In the genomic region with DNA sequence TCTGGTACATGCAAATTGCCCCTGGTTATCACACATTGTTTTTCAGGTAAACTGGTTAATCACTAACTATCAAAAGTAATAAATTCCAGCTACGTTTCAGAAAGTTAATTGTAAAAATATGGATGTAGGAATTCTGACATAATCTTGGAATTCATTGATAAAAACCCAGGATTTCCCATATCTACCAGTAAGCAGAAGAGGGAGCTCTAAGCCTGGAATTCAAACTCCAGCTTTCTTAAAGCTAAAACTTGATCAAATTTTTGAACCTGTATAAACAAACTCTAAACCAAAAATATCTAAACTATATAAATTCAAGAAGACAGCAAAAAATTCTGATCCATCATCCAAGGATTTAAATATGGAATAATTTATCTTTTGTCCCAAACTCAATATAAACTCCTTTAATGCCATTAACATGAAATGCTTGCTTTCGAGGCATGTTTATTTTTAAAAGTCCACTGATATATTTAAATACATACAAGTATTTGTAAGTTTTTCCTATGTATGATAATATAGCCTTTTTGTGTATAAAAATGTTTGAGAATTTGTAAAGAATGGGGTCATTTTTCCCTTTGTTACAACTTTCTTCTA, we compare ENCODE assay signal across 8 cellular contexts.
DNase-seq lines count a peak whose midpoint lies in the region; ATAC-seq and TF ChIP-seq lines count a peak whose summit lies in the region.

No MANE protein-coding gene starts in this region.

- H3K4me3 ChIP-seq in left ventricle myocardium inferior, result no peak overlapping the region
- H3K4me3 ChIP-seq in SK-N-MC, result no peak overlapping the region
- no peak overlapping the region for H3K4me3 ChIP-seq in vagina
- H3K4me3 ChIP-seq in suprapubic skin, result no peak overlapping the region

- no peak overlapping the region for H3K27ac Mint-ChIP-seq in glutamatergic neuron (ENCODE audit: unreplicated experiment)

- H3K4me3 Mint-ChIP-seq in glutamatergic neuron (ENCODE audit: unreplicated experiment), result no peak overlapping the region

- H3K9me3 ChIP-seq in left ventricle myocardium inferior (replicated peaks), result no peaks in the 10 kb centered on the region
- H3K9me3 ChIP-seq in SK-N-MC (ENCODE audit: low read depth, low read length), result no peaks in the 10 kb centered on the region
- H3K9me3 ChIP-seq in vagina, result no peaks in the 10 kb centered on the region
- H3K9me3 ChIP-seq in suprapubic skin, result no peaks in the 10 kb centered on the region

- no peaks in the 10 kb centered on the region for H3K4me1 Mint-ChIP-seq in glutamatergic neuron (ENCODE audit: low read depth, unreplicated experiment)

- no peak for ATAC-seq in left ventricle myocardium superior
- no peak for ATAC-seq in GM18870 (IDR thresholded peaks at IDR 0.05; ENCODE audit: unreplicated experiment)

- H3K9me3 Mint-ChIP-seq in glutamatergic neuron (ENCODE audit: unreplicated experiment), result no peaks in the 10 kb centered on the region

- TF ChIP-seq CTCF in left ventricle myocardium inferior (IDR thresholded peaks at IDR 0.05; ENCODE audit: borderline replicate concordance), result peak; percentile 80
- TF ChIP-seq CTCF in glutamatergic neuron (IDR thresholded peaks at IDR 0.05; ENCODE audit: partially characterized antibody, unreplicated experiment), result peak; percentile 50
- TF ChIP-seq CTCF in vagina (IDR thresholded peaks at IDR 0.05), result peak; percentile 33 to 60 (median 58)
- peak in 1 of 2 donors; percentile 47 for TF ChIP-seq CTCF in suprapubic skin (IDR thresholded peaks at IDR 0.05)

- intact Hi-C loops in left ventricle myocardium inferior (cut with micrococcal nuclease), result loop anchor here (2.0 kb wide), 1 partner anchor 244 kb away; no protein-coding TSS in a partner anchor
- intact Hi-C loops in left ventricle myocardium superior (cut with micrococcal nuclease), result loop anchor here (1.0 kb wide), 1 partner anchor 245 kb away; no protein-coding TSS in a partner anchor
- intact Hi-C loops in vagina (cut with DNase I), result no loop called here

- no peak for TF ChIP-seq EP300 in suprapubic skin (IDR thresholded peaks at IDR 0.05)

- H3K9ac ChIP-seq in SK-N-MC (ENCODE audit: insufficient read length), result no peak overlapping the region

- TF ChIP-seq POLR2A in vagina (IDR thresholded peaks at IDR 0.05) (no peak), suprapubic skin (IDR thresholded peaks at IDR 0.05) (no peak)

- H3K27ac ChIP-seq in left ventricle myocardium inferior (replicated peaks), result no peak overlapping the region
- 0 out of 2 replicates have a peak overlapping the region, but pooled peaks have one; percentile 11 for H3K27ac ChIP-seq in SK-N-MC
- no peak overlapping the region for H3K27ac ChIP-seq in vagina
- no peak overlapping the region for H3K27ac ChIP-seq in suprapubic skin

- H3K27me3 ChIP-seq in left ventricle myocardium inferior (ENCODE audit: low read depth) (no peaks in the 10 kb centered on the region), vagina (no peaks in the 10 kb centered on the region), suprapubic skin (no peaks in the 10 kb centered on the region)

- H3K27me3 Mint-ChIP-seq in glutamatergic neuron (ENCODE audit: unreplicated experiment), result no peaks in the 10 kb centered on the region

- 42% methylated on average over 2 of the region's 2 CpGs for WGBS in suprapubic skin

- no peak for DNase-seq in left ventricle myocardium inferior
- no peak for DNase-seq in left ventricle myocardium superior
- no peak for DNase-seq in SK-N-MC (ENCODE audit: low read depth, low spot score)
- DNase-seq in glutamatergic neuron, result no peak
- DNase-seq in vagina (ENCODE audit: extremely low spot score in 2 of 2), result no peak
- no peak for DNase-seq in islet precursor cell
- DNase-seq in suprapubic skin (ENCODE audit: low spot score in 2 of 2), result no peak

- no peaks in the 10 kb centered on the region for H3K4me1 ChIP-seq in left ventricle myocardium inferior
- no peaks in the 10 kb centered on the region for H3K4me1 ChIP-seq in vagina
- H3K4me1 ChIP-seq in suprapubic skin, result no peaks in the 10 kb centered on the region

- no peaks in the 10 kb centered on the region for H3K36me3 Mint-ChIP-seq in glutamatergic neuron (ENCODE audit: unreplicated experiment)

- no peaks in the 10 kb centered on the region for H3K36me3 ChIP-seq in left ventricle myocardium inferior
- H3K36me3 ChIP-seq in SK-N-MC (ENCODE audit: insufficient read depth, low read length), result no peaks in the 10 kb centered on the region
- H3K36me3 ChIP-seq in vagina, result no peaks in the 10 kb centered on the region
- H3K36me3 ChIP-seq in suprapubic skin, result no peaks in the 10 kb centered on the region
